ENCODE assay signal across 8 cellular contexts in the genomic region with DNA sequence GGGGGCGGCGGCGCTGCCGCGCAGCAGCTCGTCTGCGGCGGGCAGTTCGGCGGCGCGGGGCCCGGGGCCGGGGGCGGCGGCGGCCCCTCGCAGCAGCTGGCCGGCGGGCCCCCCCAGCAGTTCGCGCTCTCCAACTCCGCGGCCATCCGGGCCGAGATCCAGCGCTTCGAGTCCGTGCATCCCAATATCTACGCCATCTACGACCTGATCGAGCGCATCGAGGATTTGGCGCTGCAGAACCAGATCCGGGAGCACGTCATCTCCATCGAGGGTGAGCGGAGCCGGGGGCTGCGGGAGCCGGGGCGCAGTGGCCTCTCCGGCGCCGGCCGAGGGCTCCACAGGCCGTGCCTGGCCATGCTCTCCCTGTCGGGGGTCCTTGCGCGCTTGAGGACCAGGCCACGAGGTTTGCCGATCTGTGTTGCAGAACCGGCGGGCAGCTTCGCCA. TPM values are rescaled to one million over a fixed set of nuclear protein-coding genes. Genes with fewer than 3 reads are reported as not detected.
DNase-seq lines count a peak whose midpoint lies in the region; ATAC-seq, FAIRE-seq and TF ChIP-seq lines count a peak whose summit lies in the region.

No MANE protein-coding gene starts in this region.

- no peaks in the 10 kb centered on the region for H3K9me3 Mint-ChIP-seq in Caco-2 (ENCODE audit: unreplicated experiment)
- no peaks in the 10 kb centered on the region for H3K9me3 Mint-ChIP-seq in activated naive CD4-positive, alpha-beta T cell treated with anti-CD3 and anti-CD28 coated beads, Interleukin-2, amount 50 U/mL, for 24 hours

- H3K27ac ChIP-seq in iPS-18a (ENCODE audit: low read length) (no peak overlapping the region), spleen (peak overlapping the region; percentile 31 to 88 (median 82))

- TF ChIP-seq POLR2A in spleen (IDR thresholded peaks at IDR 0.05): no peak

- ATAC-seq in GM19463 (IDR thresholded peaks at IDR 0.05; ENCODE audit: unreplicated experiment): no peak
- no peak for ATAC-seq in HG03159 (IDR thresholded peaks at IDR 0.05; ENCODE audit: unreplicated experiment)

- no peak overlapping the region for H3K27ac Mint-ChIP-seq in Caco-2 (ENCODE audit: unreplicated experiment)
- peak overlapping the region; percentile 53 for H3K27ac Mint-ChIP-seq in activated naive CD4-positive, alpha-beta T cell treated with anti-CD3 and anti-CD28 coated beads, Interleukin-2, amount 50 U/mL, for 24 hours

- no peaks in the 10 kb centered on the region for H3K9me3 ChIP-seq in Caco-2
- H3K9me3 ChIP-seq in iPS-18a (ENCODE audit: control insufficient read depth, low read depth, low read length): no peaks in the 10 kb centered on the region
- H3K9me3 ChIP-seq in spleen: no peaks in the 10 kb centered on the region

- H3K36me3 ChIP-seq in Caco-2 (ENCODE audit: control insufficient read depth, insufficient read depth, low read length): no peaks in the 10 kb centered on the region; the same call in none of the 2 replicates
- H3K36me3 ChIP-seq in iPS-18a (ENCODE audit: control insufficient read depth, low read depth, low read length): no peaks in the 10 kb centered on the region
- peaks cover 0 to 4% (median 0%) of the 10 kb centered on the region in 6 donors for H3K36me3 ChIP-seq in spleen

- TF ChIP-seq EP300 in Ishikawa (IDR thresholded peaks at IDR 0.05; ENCODE audit: borderline replicate concordance): no peak

- H3K4me3 Mint-ChIP-seq in Caco-2 (ENCODE audit: unreplicated experiment): peak overlapping the region; percentile 93
- H3K4me3 Mint-ChIP-seq in activated naive CD4-positive, alpha-beta T cell treated with anti-CD3 and anti-CD28 coated beads, Interleukin-2, amount 50 U/mL, for 24 hours: peak overlapping the region; percentile 87

- DNase-seq in Caco-2: no peak
- DNase-seq in spleen: peak; percentile 88
- DNase-seq in D721Med (ENCODE audit: insufficient read length, low spot score): no peak

- CTCF ChIA-PET in Caco-2 (lab: Charles Lee): interaction anchor here (0.6 to 1.0 kb wide), 3 partner anchors 11 to 1648 kb away, joined by 3 to 4 read pairs (median 3); no protein-coding TSS in a partner anchor

- TF ChIP-seq CTCF in Caco-2 (IDR thresholded peaks at IDR 0.05; ENCODE audit: insufficient read depth in 1 of 2, low read depth in 1 of 2, low read length in 1 of 2, severe bottlenecking in 1 of 2, unreplicated experiment in 1 of 2): no peak
- no peak for TF ChIP-seq CTCF in spleen (IDR thresholded peaks at IDR 0.05 in 8 of 11, conservative IDR thresholded peaks at IDR 0.05 in 3 of 11)
- no peak for TF ChIP-seq CTCF in D721Med (IDR thresholded peaks at IDR 0.05; ENCODE audit: insufficient read depth, missing control alignments)

- H3K36me3 Mint-ChIP-seq in Caco-2 (ENCODE audit: insufficient read depth, unreplicated experiment): peaks cover 37% of the 10 kb centered on the region
- H3K36me3 Mint-ChIP-seq in activated naive CD4-positive, alpha-beta T cell treated with anti-CD3 and anti-CD28 coated beads, Interleukin-2, amount 50 U/mL, for 24 hours: peaks cover 2% of the 10 kb centered on the region

- H3K27me3 Mint-ChIP-seq in Caco-2 (ENCODE audit: insufficient read depth, unreplicated experiment): no peaks in the 10 kb centered on the region
- H3K27me3 Mint-ChIP-seq in activated naive CD4-positive, alpha-beta T cell treated with anti-CD3 and anti-CD28 coated beads, Interleukin-2, amount 50 U/mL, for 24 hours: no peaks in the 10 kb centered on the region

- H3K4me3 ChIP-seq in Caco-2 (ENCODE audit: low read depth, low read length) (peak overlapping the region; percentile 75), iPS-18a (ENCODE audit: low read length) (peak overlapping the region; percentile 82), spleen (peak overlapping the region; percentile 65 to 94 (median 72))

- FAIRE-seq in D721Med (lab: Jason Lieb, UNC): no peak

- peaks cover 35% of the 10 kb centered on the region for H3K4me1 Mint-ChIP-seq in Caco-2 (ENCODE audit: low read depth, unreplicated experiment)
- peaks cover 39% of the 10 kb centered on the region for H3K4me1 Mint-ChIP-seq in activated naive CD4-positive, alpha-beta T cell treated with anti-CD3 and anti-CD28 coated beads, Interleukin-2, amount 50 U/mL, for 24 hours

- no peaks in the 10 kb centered on the region for H3K27me3 ChIP-seq in Caco-2 (replicated peaks; ENCODE audit: control insufficient read depth, insufficient read depth, low read length)
- peaks cover 47% of the 10 kb centered on the region for H3K27me3 ChIP-seq in iPS-18a (ENCODE audit: control insufficient read depth, insufficient read depth, low read length)
- H3K27me3 ChIP-seq in spleen (replicated peaks in 1 of 7): peaks cover 0 to 30% (median 0%) of the 10 kb centered on the region in 7 donors

- no TSS peak for BruUV-seq in Caco-2 (replicated peaks; lab: Mats Ljungman, UMichigan)

- WGBS in spleen, 5 donors: 0 to 2% (median 0%) methylated on average over 6 to 55 of the region's 56 CpGs

- intact Hi-C loops in Caco-2 (cut with micrococcal nuclease; ENCODE audit: unreplicated experiment): loop anchor here (1.0 kb wide), 1 partner anchor 24 kb away; no protein-coding TSS in a partner anchor
- intact Hi-C loops in spleen (cut with DNase I; ENCODE audit: low total_unique reads): no loop called here

- peak overlapping the region; percentile 73 for H3K9ac ChIP-seq in iPS-18a (ENCODE audit: low read length)

- POLR2A ChIA-PET in Caco-2 (lab: Charles Lee): no interaction called here

- TF ChIP-seq RAD21 in Ishikawa (IDR thresholded peaks at IDR 0.05; ENCODE audit: low read depth): no peak

- H3K4me1 ChIP-seq in Caco-2 (peaks cover 24% of the 10 kb centered on the region), iPS-18a (ENCODE audit: control insufficient read depth, low read depth, low read length) (peaks cover 31% of the 10 kb centered on the region), spleen (peaks cover 47 to 86% (median 76%) of the 10 kb centered on the region in 6 donors)

TF ChIP-seq in Ishikawa, 13 proteins besides CTCF, POLR2A, EP300 and RAD21:
- TF ChIP-seq YY1 (IDR thresholded peaks at IDR 0.05; ENCODE audit: low read depth): no peak
- TF ChIP-seq, protein P1, sequence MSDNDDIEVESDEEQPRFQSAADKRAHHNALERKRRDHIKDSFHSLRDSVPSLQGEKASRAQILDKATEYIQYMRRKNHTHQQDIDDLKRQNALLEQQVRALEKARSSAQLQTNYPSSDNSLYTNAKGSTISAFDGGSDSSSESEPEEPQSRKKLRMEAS (IDR thresholded peaks at IDR 0.05): peak; percentile 72; the same call in 1 of the 2 replicates
- TF ChIP-seq TAF1 (IDR thresholded peaks at IDR 0.05; ENCODE audit: low read depth): no peak
- no peak for TF ChIP-seq TCF12 (IDR thresholded peaks at IDR 0.05; ENCODE audit: low read depth)
- TF ChIP-seq, protein P2, sequence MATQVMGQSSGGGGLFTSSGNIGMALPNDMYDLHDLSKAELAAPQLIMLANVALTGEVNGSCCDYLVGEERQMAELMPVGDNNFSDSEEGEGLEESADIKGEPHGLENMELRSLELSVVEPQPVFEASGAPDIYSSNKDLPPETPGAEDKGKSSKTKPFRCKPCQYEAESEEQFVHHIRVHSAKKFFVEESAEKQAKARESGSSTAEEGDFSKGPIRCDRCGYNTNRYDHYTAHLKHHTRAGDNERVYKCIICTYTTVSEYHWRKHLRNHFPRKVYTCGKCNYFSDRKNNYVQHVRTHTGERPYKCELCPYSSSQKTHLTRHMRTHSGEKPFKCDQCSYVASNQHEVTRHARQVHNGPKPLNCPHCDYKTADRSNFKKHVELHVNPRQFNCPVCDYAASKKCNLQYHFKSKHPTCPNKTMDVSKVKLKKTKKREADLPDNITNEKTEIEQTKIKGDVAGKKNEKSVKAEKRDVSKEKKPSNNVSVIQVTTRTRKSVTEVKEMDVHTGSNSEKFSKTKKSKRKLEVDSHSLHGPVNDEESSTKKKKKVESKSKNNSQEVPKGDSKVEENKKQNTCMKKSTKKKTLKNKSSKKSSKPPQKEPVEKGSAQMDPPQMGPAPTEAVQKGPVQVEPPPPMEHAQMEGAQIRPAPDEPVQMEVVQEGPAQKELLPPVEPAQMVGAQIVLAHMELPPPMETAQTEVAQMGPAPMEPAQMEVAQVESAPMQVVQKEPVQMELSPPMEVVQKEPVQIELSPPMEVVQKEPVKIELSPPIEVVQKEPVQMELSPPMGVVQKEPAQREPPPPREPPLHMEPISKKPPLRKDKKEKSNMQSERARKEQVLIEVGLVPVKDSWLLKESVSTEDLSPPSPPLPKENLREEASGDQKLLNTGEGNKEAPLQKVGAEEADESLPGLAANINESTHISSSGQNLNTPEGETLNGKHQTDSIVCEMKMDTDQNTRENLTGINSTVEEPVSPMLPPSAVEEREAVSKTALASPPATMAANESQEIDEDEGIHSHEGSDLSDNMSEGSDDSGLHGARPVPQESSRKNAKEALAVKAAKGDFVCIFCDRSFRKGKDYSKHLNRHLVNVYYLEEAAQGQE (IDR thresholded peaks at IDR 0.05; ENCODE audit: low read depth): no peak

RNA-seq across cellular contexts. Expression of a gene that starts 0.5 kb away (rescaled TPM):
- 70.2 and 76.6 TPM in 2 replicates for total RNA-seq in Caco-2 (2022)
- total RNA-seq in spleen: 10 to 100 TPM; 43.2 to 94.4 (median 73.0) TPM
- 10 to 100 TPM; 21.8 to 79.1 (median 51.2) TPM for polyA plus RNA-seq in spleen

RNA-seq across cellular contexts. Expression of a gene that starts 3.5 kb away (rescaled TPM):
- total RNA-seq in Caco-2 (2022) (68.1 and 75.0 TPM in 2 replicates), spleen (10 to 100 TPM; 27.1 to 47.8 (median 38.2) TPM)
- 10 to 100 TPM; 43.0 to 73.4 (median 45.9) TPM for polyA plus RNA-seq in spleen

RNA-seq across cellular contexts. Expression of a gene that starts 6.2 kb away (rescaled TPM):
- 114 and 119 TPM in 2 replicates for total RNA-seq in Caco-2 (2022)
- total RNA-seq in spleen: 100 to 1,000 TPM in 1 of 7 donors, 10 to 100 TPM in 6; 72.9 to 102 (median 77.6) TPM
- 100 to 1,000 TPM in 2 of 3 donors, 10 to 100 TPM in 1; 83.9 to 183 (median 136) TPM for polyA plus RNA-seq in spleen

RNA-seq across cellular contexts. Expression of a gene that starts 27.4 kb away (rescaled TPM):
- total RNA-seq in Caco-2 (2022) (249 and 255 TPM in 2 replicates), spleen (100 to 1,000 TPM in 1 of 7 donors, 10 to 100 TPM in 6; 58.9 to 112 (median 85.2) TPM)
- 100 to 1,000 TPM in 1 of 3 donors, 10 to 100 TPM in 2; 43.9 to 122 (median 99.4) TPM for polyA plus RNA-seq in spleen

RNA-seq across cellular contexts. Expression of a gene that starts 29.1 kb away (rescaled TPM):
- total RNA-seq in Caco-2 (2022): 23.8 and 25.2 TPM in 2 replicates
- total RNA-seq in spleen: 10 to 100 TPM in 4 of 7 donors, 1 to 10 TPM in 3; 7.5 to 17.9 (median 11.2) TPM
- 10 to 100 TPM in 1 of 3 donors, 1 to 10 TPM in 2; 6.3 to 10.1 (median 9.2) TPM for polyA plus RNA-seq in spleen
